In genomic region chr11:86164106-86164505, GRCh38 we compare ENCODE assay signal across 32 cellular contexts.
"Had no signal": no experiment of that assay in that cellular context is flagged by ENCODE, and none has a peak within 500 bp of the region (broad histone marks: within the 10 kb centered on the region; RNA-seq: fewer than 3 reads in every experiment).

No MANE protein-coding gene starts in this region.

- ATAC-seq: activated CD4-positive, alpha-beta T cell treated with anti-CD3 and anti-CD28 coated beads for 36 hours; activated CD8-positive, alpha-beta memory T cell treated with anti-CD3 and anti-CD28 coated beads, Interleukin-2, amount 10 ng/mL, durations not matched to agents 7 days and 5 days; activated CD8-positive, alpha-beta T cell treated with anti-CD3 and anti-CD28 coated beads, Interleukin-2, amount 10 ng/mL, durations not matched to agents 7 days and 5 days; activated naive CD4-positive, alpha-beta T cell treated with anti-CD3 and anti-CD28 coated beads, Interleukin-2, amount 50 U/mL, for 72 hours; esophagus mucosa had no signal

- H3K4me1 ChIP-seq: colonic mucosa had no signal

- H3K27me3 Mint-ChIP-seq: activated CD4-positive, alpha-beta memory T cell treated with anti-CD3 and anti-CD28 coated beads for 36 hours; activated CD4-positive, alpha-beta T cell treated with anti-CD3 and anti-CD28 coated beads for 36 hours; activated CD8-positive, alpha-beta memory T cell treated with anti-CD3 and anti-CD28 coated beads, Interleukin-2, amount 10 ng/mL, durations not matched to agents 7 days and 5 days; activated naive CD8-positive, alpha-beta T cell treated with anti-CD3 and anti-CD28 coated beads, Interleukin-2, amount 10 ng/mL, durations not matched to agents 7 days and 5 days had no signal

- H3K9me3 Mint-ChIP-seq: activated CD4-positive, alpha-beta memory T cell treated with anti-CD3 and anti-CD28 coated beads for 36 hours; activated naive CD4-positive, alpha-beta T cell treated with anti-CD3 and anti-CD28 coated beads, Interleukin-2, amount 10 ng/mL, durations not matched to agents 7 days and 5 days had no signal

- H3K27me3 ChIP-seq: ascending aorta, breast epithelium, cardiac muscle cell, colonic mucosa, dorsolateral prefrontal cortex had no signal

- H3K27ac ChIP-seq: ascending aorta, cardiac muscle cell, colonic mucosa, dorsolateral prefrontal cortex had no signal

- H3K9me3 ChIP-seq: ascending aorta, breast epithelium, colonic mucosa had no signal

- H3K36me3 ChIP-seq: ascending aorta, breast epithelium, cardiac muscle cell, colonic mucosa had no signal

- H3K4me3 ChIP-seq: ascending aorta, breast epithelium, cardiac muscle cell, colonic mucosa had no signal

- H3K4me1 Mint-ChIP-seq: activated CD4-positive, alpha-beta T cell treated with anti-CD3 and anti-CD28 coated beads for 36 hours had no signal

- H3K36me3 Mint-ChIP-seq: activated CD4-positive, alpha-beta memory T cell treated with anti-CD3 and anti-CD28 coated beads for 36 hours; activated CD8-positive, alpha-beta memory T cell treated with anti-CD3 and anti-CD28 coated beads, Interleukin-2, amount 10 ng/mL, durations not matched to agents 7 days and 5 days; activated naive CD4-positive, alpha-beta T cell treated with anti-CD3 and anti-CD28 coated beads, Interleukin-2, amount 50 U/mL, for 72 hours; brain had no signal

- H3K4me3 Mint-ChIP-seq: activated CD4-positive, alpha-beta memory T cell treated with anti-CD3 and anti-CD28 coated beads for 36 hours; activated CD4-positive, alpha-beta T cell treated with anti-CD3 and anti-CD28 coated beads for 36 hours; activated CD4-positive, alpha-beta T cell treated with anti-CD3 and anti-CD28 coated beads, Interleukin-2, amount 10 ng/mL, durations not matched to agents 24 days and 14 days; activated CD8-positive, alpha-beta memory T cell treated with anti-CD3 and anti-CD28 coated beads, Interleukin-2, amount 10 ng/mL, durations not matched to agents 7 days and 5 days; activated CD8-positive, alpha-beta T cell treated with anti-CD3 and anti-CD28 coated beads, Interleukin-2, amount 10 ng/mL, durations not matched to agents 7 days and 5 days; activated naive CD4-positive, alpha-beta T cell treated with anti-CD3 and anti-CD28 coated beads, Interleukin-2, amount 10 ng/mL, durations not matched to agents 7 days and 5 days; activated naive CD8-positive, alpha-beta T cell treated with anti-CD3 and anti-CD28 coated beads, Interleukin-2, amount 10 ng/mL, durations not matched to agents 7 days and 5 days; activated T-helper 1 cell treated with anti-CD3 and anti-CD28 coated beads, Interleukin-12 subunit alpha, Interleukin-12 subunit beta, Interleukin-2, Interleukin-4 antibody, amounts not matched to agents 30 ng/mL and 10 ng/mL and 1 ng/mL, durations not matched to agents 14 hours and 24 hours and 36 hours; brain; endodermal cell; T-helper 1 cell treated with Interleukin-12 subunit alpha and Interleukin-12 subunit beta and Interleukin-4 antibody, amounts not matched to agents 30 μg/mL and 1 μg/mL, for 36 hours had no signal

- H3K27ac Mint-ChIP-seq: activated CD4-positive, alpha-beta memory T cell treated with anti-CD3 and anti-CD28 coated beads for 36 hours; activated CD4-positive, alpha-beta T cell treated with anti-CD3 and anti-CD28 coated beads for 36 hours; activated CD4-positive, alpha-beta T cell treated with anti-CD3 and anti-CD28 coated beads, Interleukin-2, amount 10 ng/mL, durations not matched to agents 24 days and 14 days; activated CD8-positive, alpha-beta memory T cell treated with anti-CD3 and anti-CD28 coated beads, Interleukin-2, amount 10 ng/mL, durations not matched to agents 7 days and 5 days; activated CD8-positive, alpha-beta T cell treated with anti-CD3 and anti-CD28 coated beads, Interleukin-2, amount 10 ng/mL, durations not matched to agents 7 days and 5 days; activated naive CD4-positive, alpha-beta T cell treated with anti-CD3 and anti-CD28 coated beads, Interleukin-2, amount 10 ng/mL, durations not matched to agents 7 days and 5 days; activated naive CD4-positive, alpha-beta T cell treated with anti-CD3 and anti-CD28 coated beads, Interleukin-2, amount 50 U/mL, for 72 hours; activated naive CD8-positive, alpha-beta T cell treated with anti-CD3 and anti-CD28 coated beads, Interleukin-2, amount 10 ng/mL, durations not matched to agents 7 days and 5 days; activated T-helper 1 cell treated with anti-CD3 and anti-CD28 coated beads, Interleukin-12 subunit alpha, Interleukin-12 subunit beta, Interleukin-2, Interleukin-4 antibody, amounts not matched to agents 30 ng/mL and 10 ng/mL and 1 ng/mL, durations not matched to agents 14 hours and 24 hours and 36 hours; activated T-helper 2 cell treated with anti-CD3 and anti-CD28 coated beads, Interferon-gamma antibody, Interleukin-2, Interleukin-4, amounts not matched to agents 10 μg/mL and 5 μg/mL and 100 μg/mL, durations not matched to agents 14 hours and 24 hours and 36 hours; brain; endodermal cell; T-helper 1 cell treated with Interleukin-12 subunit alpha and Interleukin-12 subunit beta and Interleukin-4 antibody, amounts not matched to agents 30 μg/mL and 1 μg/mL, for 36 hours had no signal

- FAIRE-seq: frontal cortex had no signal

- DNase-seq: activated CD4-positive, alpha-beta memory T cell treated with anti-CD3 and anti-CD28 coated beads for 36 hours; activated CD4-positive, alpha-beta T cell treated with anti-CD3 and anti-CD28 coated beads for 36 hours; activated CD4-positive, alpha-beta T cell treated with anti-CD3 and anti-CD28 coated beads, Interleukin-2, amount 10 ng/mL, durations not matched to agents 24 days and 14 days; activated CD4-positive, CD25-positive, alpha-beta regulatory T cell; activated CD4-positive, CD25-positive, alpha-beta regulatory T cell treated with anti-CD3 and anti-CD28 coated beads, Interleukin-2, amount 50 U/mL, for 72 hours; activated CD8-positive, alpha-beta memory T cell treated with anti-CD3 and anti-CD28 coated beads, Interleukin-2, amount 10 ng/mL, durations not matched to agents 7 days and 5 days; activated CD8-positive, alpha-beta memory T cell treated with anti-CD3 and anti-CD28 coated beads, Interleukin-2, amount 50 U/mL, for 4 hours; activated CD8-positive, alpha-beta T cell treated with anti-CD3 and anti-CD28 coated beads, Interleukin-2, amount 10 ng/mL, durations not matched to agents 7 days and 5 days; activated effector memory CD4-positive, alpha-beta T cell treated with anti-CD3 and anti-CD28 coated beads, Interleukin-2, amount 50 U/mL, for 16 hours; activated naive CD4-positive, alpha-beta T cell treated with anti-CD3 and anti-CD28 coated beads, Interleukin-2, amount 10 ng/mL, durations not matched to agents 7 days and 5 days; activated naive CD8-positive, alpha-beta T cell treated with anti-CD3 and anti-CD28 coated beads, Interleukin-2, amount 10 ng/mL, durations not matched to agents 7 days and 5 days; activated T-cell treated with anti-CD3 and anti-CD28 coated beads, Interleukin-2, amount 50 U/mL, for 1 hour; activated T-cell treated with anti-CD3 and anti-CD28 coated beads, Interleukin-2, amount 50 U/mL, for 48 hours; central memory CD4-positive, alpha-beta T cell; cerebellar nuclear complex; colonic mucosa; dorsolateral prefrontal cortex; effector memory CD4-positive, alpha-beta T cell; endodermal cell; foreskin fibroblast; head of caudate nucleus; T1000 had no signal
